ENCODE assay signal across 10 cellular contexts in genomic region chr7:12635830-12636229, GRCh38. TPM values are rescaled to one million over a fixed set of nuclear protein-coding genes. Genes with fewer than 3 reads are reported as not detected.
A peak's percentile ranks its signal among the peaks of the same experiment; 100 is the strongest.
DNase-seq lines count a peak whose midpoint lies in the region; ATAC-seq and TF ChIP-seq lines count a peak whose summit lies in the region.
"Had no signal": no experiment of that assay in that cellular context is flagged by ENCODE, and none has a peak within 500 bp of the region (broad histone marks: within the 10 kb centered on the region; RNA-seq: fewer than 3 reads in every experiment).

No MANE protein-coding gene starts in this region.

- no peak overlapping the region for H3K27ac ChIP-seq in RWPE2 (ENCODE audit: poor library complexity, severe bottlenecking)
- no peak overlapping the region for H3K27ac ChIP-seq in coronary artery
- H3K27ac ChIP-seq: A549 had no signal

- peak; percentile 3 to 55 for DNase-seq in NOMO-1 (lab: John Stamatoyannopoulos, UW; ENCODE audit: unreplicated experiment in 2 of 2)
- DNase-seq in NOMO-1 treated with dmso at 0.1 percent for 144 hours (lab: John Stamatoyannopoulos, UW; ENCODE audit: unreplicated experiment) = no peak
- DNase-seq in RWPE2 (ENCODE audit: low spot score) = no peak
- peak; percentile 29 for DNase-seq in naive B cell
- DNase-seq in coronary artery (ENCODE audit: low spot score) = no peak
- no peak for DNase-seq in NCI-H524 (lab: John Stamatoyannopoulos, UW)

- peaks cover 0 to 6% (median 6%) of the 10 kb centered on the region in 3 donors for H3K27me3 Mint-ChIP-seq in naive B cell

- peaks cover 6% of the 10 kb centered on the region for H3K4me1 ChIP-seq in RWPE2 (ENCODE audit: insufficient read depth, poor library complexity, severe bottlenecking)

- H3K27ac Mint-ChIP-seq in naive B cell = peak overlapping the region; percentile 16 to 86 (median 64)

- H3K4me1 Mint-ChIP-seq in naive B cell = peaks cover 6 to 33% (median 21%) of the 10 kb centered on the region in 3 donors

- H3K4me3 ChIP-seq in RWPE2 (ENCODE audit: severe bottlenecking) = peak overlapping the region; percentile 2
- H3K4me3 ChIP-seq in coronary artery = no peak overlapping the region
- H3K4me3 ChIP-seq: A549, lung had no signal

- no peaks in the 10 kb centered on the region for H3K36me3 ChIP-seq in RWPE2 (ENCODE audit: low read depth)

- H3K9me3 Mint-ChIP-seq in naive B cell = no peaks in the 10 kb centered on the region

- no peaks in the 10 kb centered on the region for H3K27me3 ChIP-seq in RWPE2 (ENCODE audit: insufficient read depth, poor library complexity, severe bottlenecking)

- no peaks in the 10 kb centered on the region for H3K9me3 ChIP-seq in RWPE2 (ENCODE audit: severe bottlenecking)
- H3K9me3 ChIP-seq: A549 had no signal

- peak overlapping the region; percentile 48 to 86 (median 73) for H3K4me3 Mint-ChIP-seq in naive B cell

- TF ChIP-seq CTCF in RWPE2 (IDR thresholded peaks at IDR 0.05; ENCODE audit: poor library complexity, severe bottlenecking) (no peak), coronary artery (IDR thresholded peaks at IDR 0.05) (no peak)

- ATAC-seq in HG02759 (IDR thresholded peaks at IDR 0.05; ENCODE audit: unreplicated experiment) (peak; percentile 80), RWPE2 (ENCODE audit: low read depth) (peak; percentile 52; the same call in 2 of the 3 replicates), naive B cell (ENCODE audit: low read depth in 2 of 2) (peak; percentile 32 to 50), HG03108 (IDR thresholded peaks at IDR 0.05; ENCODE audit: unreplicated experiment) (no peak)
- ATAC-seq: A549 had no signal

- H3K36me3 Mint-ChIP-seq in naive B cell = no peaks in the 10 kb centered on the region

RNA-seq across cellular contexts. Expression of gene ARL4A, which starts 51.6 kb away (rescaled TPM):
- polyA plus RNA-seq in naive B cell (ENCODE audit: low read depth in 6 of 6) = 100 to 1,000 TPM; 132 to 231 (median 141) TPM

Comparison
In these comparisons a context has a peak if more than half of its experiments do, and no peak if none do; other contexts are left out.
1. DNase-seq: peak in NOMO-1 (2 of 2) and naive B cell (single experiment); none in NOMO-1 treated with dmso at 0.1 percent for 144 hours (single experiment), RWPE2 (single experiment), coronary artery (single experiment) and NCI-H524 (0 of 2).